ENCODE assay signal across 1 cellular context in genomic region chr5:44809956-44810276, GRCh38.
TF ChIP-seq lines count a peak whose summit lies in the region.

No MANE protein-coding gene starts in this region.

TF ChIP-seq in K562, 482 proteins besides CTCF, POLR2A, EP300 and RAD21 (continued from another document):
- no peak for TF ChIP-seq MGA (IDR thresholded peaks at IDR 0.05)
- no peak for TF ChIP-seq POLR3G (IDR thresholded peaks at IDR 0.05; ENCODE audit: extremely low read depth, insufficient read length, insufficient replicate concordance)
- TF ChIP-seq TCF7 (IDR thresholded peaks at IDR 0.05; ENCODE audit: borderline replicate concordance), result no peak
